8 cellular contexts compared by ENCODE assay signal in genomic region chr5:150778517-150779396, GRCh38. TPM values are rescaled to one million over a fixed set of nuclear protein-coding genes. Genes with fewer than 3 reads are reported as not detected.
DNase-seq lines count a peak whose midpoint lies in the region; ATAC-seq and TF ChIP-seq lines count a peak whose summit lies in the region.

A gene with protein sequence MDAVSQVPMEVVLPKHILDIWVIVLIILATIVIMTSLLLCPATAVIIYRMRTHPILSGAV (plus strand): TSS chr5:150778757. CDS start chr5:150795441, 16,684 bp downstream.

- 0 to 4% methylated on average over 25 to 32 of the region's 59 CpGs for WGBS in esophagus squamous epithelium, 2 donors

- CTCF ChIA-PET in Panc1 (lab: Charles Lee): interaction anchor here (0.6 to 1.5 kb wide), 5 partner anchors 11 to 131 kb away, joined by 3 to 7 read pairs (median 4); partner anchors contain the start of genes IRGM and RBM22

- H3K9me3 ChIP-seq in Panc1 (ENCODE audit: control insufficient read depth, insufficient read depth, low read depth, low read length): no peaks in the 10 kb centered on the region
- H3K9me3 ChIP-seq in esophagus squamous epithelium: no peaks in the 10 kb centered on the region

- H3K36me3 ChIP-seq in Panc1 (ENCODE audit: control insufficient read depth, insufficient read depth, low read length) (peaks cover 2% of the 10 kb centered on the region; the same call in 1 of the 2 replicates), esophagus squamous epithelium (no peaks in the 10 kb centered on the region)

- H3K4me1 ChIP-seq in Panc1 (ENCODE audit: control insufficient read depth, insufficient read depth, low read length): peaks cover 54% of the 10 kb centered on the region
- peaks cover 38 to 70% (median 49%) of the 10 kb centered on the region in 3 donors for H3K4me1 ChIP-seq in esophagus squamous epithelium

- ATAC-seq in HG02870 (IDR thresholded peaks at IDR 0.05; ENCODE audit: unreplicated experiment) (peak; percentile 22), Panc1 (peak; percentile 82)

- intact Hi-C loops in Panc1 (cut with micrococcal nuclease; ENCODE audit: unreplicated experiment) (no loop called here), esophagus squamous epithelium (cut with DNase I) (no loop called here)

- peak within 1 kb of the TSS; percentile 86 for H3K27ac ChIP-seq in Panc1 (ENCODE audit: low read length)
- peak within 1 kb of the TSS; percentile 86 to 97 (median 93) for H3K27ac ChIP-seq in esophagus squamous epithelium

- H3K4me3 ChIP-seq in GM12865 (ENCODE audit: low read depth, low read length) (peak within 1 kb of the TSS; percentile 58), Panc1 (ENCODE audit: low read depth in 2 of 2, low read length in 2 of 2) (peak within 1 kb of the TSS; percentile 87 to 88), esophagus squamous epithelium (peak within 1 kb of the TSS; percentile 63 to 87 (median 78))

- H3K27me3 ChIP-seq in Panc1 (ENCODE audit: control insufficient read depth, insufficient read depth, low read length) (no peaks in the 10 kb centered on the region), esophagus squamous epithelium (no peaks in the 10 kb centered on the region)

- TF ChIP-seq POLR2A in esophagus squamous epithelium (IDR thresholded peaks at IDR 0.05): peak in 2 of 4 donors; percentile 85 to 92

- POLR2A ChIA-PET in Panc1 (lab: Charles Lee): interaction anchor here (0.7 kb wide), 1 partner anchor 311 kb away, joined by 5 read pairs; no protein-coding TSS in a partner anchor

- in situ Hi-C loops in Panc1 (cut with HindIII; ENCODE audit: low pct_unique_long_range_greater_than_20kb, low sequenced_read_pairs): no loop called here

- DNase-seq in GM12865 (ENCODE audit: low read depth): peak; percentile 52
- DNase-seq in Panc1 (ENCODE audit: low read depth, low spot score): no peak
- peak; percentile 52 for DNase-seq in activated T-helper 1 cell treated with Interleukin-2 at 50 U/mL for 16 hours (ENCODE audit: low read depth)
- DNase-seq in esophagus squamous epithelium (lab: John Stamatoyannopoulos, UW): no peak
- DNase-seq in myocyte (ENCODE audit: low read depth): peak; percentile 89
- DNase-seq in cortex of kidney (lab: John Stamatoyannopoulos, UW): no peak

- peak; percentile 34 for TF ChIP-seq CTCF in GM12865 (IDR thresholded peaks at IDR 0.05; ENCODE audit: insufficient read depth, low read depth, low read length, missing control alignments)
- TF ChIP-seq CTCF in Panc1 (IDR thresholded peaks at IDR 0.05): peak; percentile 79
- TF ChIP-seq CTCF in esophagus squamous epithelium (IDR thresholded peaks at IDR 0.05): peak in 3 of 6 experiments; percentile 28 to 39 (median 31)
- no peak for TF ChIP-seq CTCF in subcutaneous adipose tissue (IDR thresholded peaks at IDR 0.05; ENCODE audit: low read depth)

- BruUV-seq in Panc1 (replicated peaks; lab: Mats Ljungman, UMichigan): no TSS peak

RNA-seq across cellular contexts. Expression of the gene that starts here (rescaled TPM):
- total RNA-seq in Panc1 (2021; ENCODE audit: unreplicated experiment) (55.2 TPM), esophagus squamous epithelium (10 to 100 TPM in 3 of 4 donors, 1 to 10 TPM in 1; 6.8 to 38.5 (median 17.6) TPM), myocyte (67.1 and 74.6 TPM in 2 replicates), subcutaneous adipose tissue (100 to 1,000 TPM; 143 to 221 (median 188) TPM)
- 75.0 TPM for polyA plus RNA-seq in Panc1 (2012; ENCODE audit: insufficient read length)
- 78.9 TPM for polyA plus RNA-seq in myocyte (2012)

Comparison
In these comparisons a context has a peak if more than half of its experiments do, and no peak if none do; other contexts are left out.
1. DNase-seq: peak in GM12865 (single experiment), activated T-helper 1 cell treated with Interleukin-2 at 50 U/mL for 16 hours (single experiment) and myocyte (single experiment); none in Panc1 (single experiment), esophagus squamous epithelium (single experiment) and cortex of kidney (single experiment).
2. Peak in every context shown above with its lines, with median percentiles within 50 percentile points of each other: H3K4me3 ChIP-seq.